11 cellular contexts compared by ENCODE assay signal in genomic region chr18:37529863-37530262, GRCh38.
DNase-seq lines count a peak whose midpoint lies in the region; ATAC-seq and TF ChIP-seq lines count a peak whose summit lies in the region.
"Had no signal": no experiment of that assay in that cellular context is flagged by ENCODE, and none has a peak within 500 bp of the region (broad histone marks: within the 10 kb centered on the region; RNA-seq: fewer than 3 reads in every experiment).

No MANE protein-coding gene starts in this region.

- POLR2A ChIA-PET in HEK293 (lab: Yijun Ruan, JAX): no interaction called here

- CTCF ChIA-PET in HEK293 (lab: Yijun Ruan, JAX): interaction anchor here (3.3 kb wide), 1 partner anchor 8 kb away, joined by 15 read pairs; no protein-coding TSS in a partner anchor

- no peak overlapping the region for H3K4me3 ChIP-seq in HEK293 (ENCODE audit: low read depth, low read length)
- H3K4me3 ChIP-seq: sigmoid colon had no signal

- H3K4me1 ChIP-seq in HEK293 (ENCODE audit: control insufficient read depth, insufficient read depth, low read length): no peaks in the 10 kb centered on the region
- H3K4me1 ChIP-seq: sigmoid colon had no signal

- TF ChIP-seq CTCF in HEK293 (tag by site-specific recombination; IDR thresholded peaks at IDR 0.05): no peak

- no peaks in the 10 kb centered on the region for H3K9me3 ChIP-seq in HEK293 (ENCODE audit: control insufficient read depth, insufficient read depth, low read depth, low read length)
- H3K9me3 ChIP-seq: sigmoid colon had no signal

- no peak overlapping the region for H3K27ac ChIP-seq in HEK293 (ENCODE audit: extremely low read depth, low read depth, low read length)
- H3K27ac ChIP-seq: sigmoid colon had no signal

- peak; percentile 83 for ATAC-seq in GM18873 (IDR thresholded peaks at IDR 0.05; ENCODE audit: low FRiP score, unreplicated experiment)
- ATAC-seq in HG03442 (IDR thresholded peaks at IDR 0.05; ENCODE audit: unreplicated experiment): peak; percentile 98

- H3K36me3 ChIP-seq in HEK293 (ENCODE audit: control insufficient read depth in 2 of 2, insufficient read depth in 1 of 2, low read length in 2 of 2): no peaks in the 10 kb centered on the region
- H3K36me3 ChIP-seq: sigmoid colon had no signal

- DNase-seq in COLO829 (ENCODE audit: low spot score) (peak; percentile 63), RPMI8226 (no peak), NCI-H345 (lab: John Stamatoyannopoulos, UW) (no peak), NCI-H774 (lab: John Stamatoyannopoulos, UW) (no peak)
- DNase-seq in activated CD4-positive, alpha-beta T cell treated with anti-CD3 and anti-CD28 coated beads for 48 hours: no peak
- DNase-seq: activated CD8-positive, alpha-beta memory T cell treated with anti-CD3 and anti-CD28 coated beads for 24 hours; NCI-H2029; sigmoid colon had no signal

TF ChIP-seq in HEK293, 187 proteins besides CTCF, POLR2A, EP300 and RAD21:
- TF ChIP-seq ZFHX2 (tag by site-specific recombination; conservative IDR thresholded peaks at IDR 0.05) (0 out of 2 replicates have a peak, but pooled peaks have one; percentile 8), KLF10 (tag by site-specific recombination; IDR thresholded peaks at IDR 0.05) (no peak), ZNF433 (tag by site-specific recombination; IDR thresholded peaks at IDR 0.05; ENCODE audit: low read depth) (no peak), ZNF280D (tag by site-specific recombination; IDR thresholded peaks at IDR 0.05) (no peak)
TF ChIP-seq in HEK293: peak in this region for 1.
